12 cellular contexts compared by ENCODE assay signal in the genomic region with DNA sequence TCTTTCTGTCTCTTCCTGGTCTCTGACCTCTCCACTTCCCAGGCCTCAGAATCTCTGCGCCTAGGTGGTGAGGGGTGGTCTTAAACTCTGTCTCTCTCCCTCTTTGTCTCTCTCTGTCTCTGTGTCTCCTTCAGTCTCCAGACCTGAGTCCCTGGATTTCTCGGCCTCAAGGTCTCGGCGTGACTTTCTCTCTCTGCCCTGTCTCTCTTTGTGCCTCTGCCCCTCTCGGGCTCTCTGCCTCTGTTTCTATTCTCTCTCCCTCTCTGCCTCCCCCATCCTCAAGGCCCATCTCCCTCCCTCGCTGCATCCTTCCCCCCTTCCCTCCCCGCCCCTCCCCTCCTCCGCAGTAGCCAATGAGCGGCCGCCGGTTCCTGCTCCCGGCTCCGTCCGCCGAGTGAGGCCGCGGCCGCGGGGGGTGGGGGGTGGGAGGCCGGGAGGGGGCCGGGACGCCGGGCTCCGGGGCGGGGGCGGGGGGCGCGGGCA. TPM values are rescaled to one million over a fixed set of nuclear protein-coding genes. Genes with fewer than 3 reads are reported as not detected.
DNase-seq lines count a peak whose midpoint lies in the region; ATAC-seq and TF ChIP-seq lines count a peak whose summit lies in the region.
"Had no signal": no experiment of that assay in that cellular context is flagged by ENCODE, and none has a peak within 500 bp of the region (broad histone marks: within the 10 kb centered on the region; RNA-seq: fewer than 3 reads in every experiment).

A gene with protein sequence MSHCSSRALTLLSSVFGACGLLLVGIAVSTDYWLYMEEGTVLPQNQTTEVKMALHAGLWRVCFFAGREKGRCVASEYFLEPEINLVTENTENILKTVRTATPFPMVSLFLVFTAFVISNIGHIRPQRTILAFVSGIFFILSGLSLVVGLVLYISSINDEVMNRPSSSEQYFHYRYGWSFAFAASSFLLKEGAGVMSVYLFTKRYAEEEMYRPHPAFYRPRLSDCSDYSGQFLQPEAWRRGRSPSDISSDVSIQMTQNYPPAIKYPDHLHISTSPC (plus strand): TSS at position 346 of the 483 bp plus-strand sequence. CDS start 3,554 bp downstream, outside the sequence.

- no TSS peak for BruUV-seq in Panc1 (replicated peaks; lab: Mats Ljungman, UMichigan)

- H3K9me3 ChIP-seq in CD4-positive, alpha-beta T cell (ENCODE audit: control insufficient read depth, low read length) = no peaks in the 10 kb centered on the region
- no peaks in the 10 kb centered on the region for H3K9me3 ChIP-seq in Panc1 (ENCODE audit: control insufficient read depth, insufficient read depth, low read depth, low read length)
- no peaks in the 10 kb centered on the region for H3K9me3 ChIP-seq in esophagus muscularis mucosa
- no peaks in the 10 kb centered on the region for H3K9me3 ChIP-seq in neuron (ENCODE audit: low read length)
- no peaks in the 10 kb centered on the region for H3K9me3 ChIP-seq in vagina

- peaks cover 70% of the 10 kb centered on the region for H3K27me3 ChIP-seq in CD4-positive, alpha-beta T cell (ENCODE audit: control insufficient read depth, insufficient read depth, low read length)
- no peaks in the 10 kb centered on the region for H3K27me3 ChIP-seq in Panc1 (ENCODE audit: control insufficient read depth, insufficient read depth, low read length)
- peaks cover 0 to 98% (median 57%) of the 10 kb centered on the region in 4 donors for H3K27me3 ChIP-seq in esophagus muscularis mucosa
- H3K27me3 ChIP-seq in neuron (ENCODE audit: insufficient read depth, low read length) = peaks cover 6% of the 10 kb centered on the region
- peaks cover 34% of the 10 kb centered on the region for H3K27me3 ChIP-seq in vagina

- TF ChIP-seq POLR2A in esophagus muscularis mucosa (IDR thresholded peaks at IDR 0.05; ENCODE audit: low read depth) (no peak), vagina (IDR thresholded peaks at IDR 0.05) (no peak)

- peaks cover 89% of the 10 kb centered on the region for H3K27me3 Mint-ChIP-seq in CD4-positive, alpha-beta T cell

- no peak for TF ChIP-seq EP300 in esophagus muscularis mucosa (IDR thresholded peaks at IDR 0.05)

- in situ Hi-C loops in Panc1 (cut with HindIII; ENCODE audit: low pct_unique_long_range_greater_than_20kb, low sequenced_read_pairs) = loop anchor here (10.0 to 25.0 kb wide), 2 partner anchors 64 to 128 kb away; no protein-coding TSS in a partner anchor

- H3K4me3 ChIP-seq in Panc1 (ENCODE audit: low read depth in 2 of 2, low read length in 2 of 2) = peak within 1 kb of the TSS; percentile 39 to 64
- H3K4me3 ChIP-seq in esophagus muscularis mucosa = peak within 1 kb of the TSS; percentile 15 to 32 (median 21)
- peak within 1 kb of the TSS; percentile 92 for H3K4me3 ChIP-seq in neuron (ENCODE audit: low read length)
- H3K4me3 ChIP-seq in vagina = no peak within 1 kb of the TSS

- no peak for TF ChIP-seq CTCF in CD4-positive, alpha-beta T cell (IDR thresholded peaks at IDR 0.05)
- TF ChIP-seq CTCF in Panc1 (IDR thresholded peaks at IDR 0.05) = no peak
- no peak for TF ChIP-seq CTCF in esophagus muscularis mucosa (IDR thresholded peaks at IDR 0.05)
- no peak for TF ChIP-seq CTCF in vagina (IDR thresholded peaks at IDR 0.05)

- no peak within 1 kb of the TSS for H3K27ac ChIP-seq in CD4-positive, alpha-beta T cell (ENCODE audit: low read depth, low read length)
- no peak within 1 kb of the TSS; the same call in 1 of the 2 replicates for H3K27ac ChIP-seq in Panc1 (ENCODE audit: low read length)
- H3K27ac ChIP-seq in esophagus muscularis mucosa (replicated peaks in 1 of 4) = no peak within 1 kb of the TSS
- H3K27ac ChIP-seq in vagina = no peak within 1 kb of the TSS
- H3K27ac ChIP-seq: HL-60 had no signal

- no peaks in the 10 kb centered on the region for H3K36me3 ChIP-seq in Panc1 (ENCODE audit: control insufficient read depth, insufficient read depth, low read length)
- no peaks in the 10 kb centered on the region for H3K36me3 ChIP-seq in esophagus muscularis mucosa
- H3K36me3 ChIP-seq in neuron (ENCODE audit: insufficient read depth, low read length) = peaks cover 7% of the 10 kb centered on the region
- no peaks in the 10 kb centered on the region for H3K36me3 ChIP-seq in vagina

- no peaks in the 10 kb centered on the region for H3K9me3 Mint-ChIP-seq in CD4-positive, alpha-beta T cell

- intact Hi-C loops in CD4-positive, alpha-beta T cell (cut with DNase I, micrococcal nuclease) = loop anchor here in 1 of 2 experiments (5.0 kb wide), 1 partner anchor 113 kb away; no protein-coding TSS in a partner anchor
- intact Hi-C loops in Panc1 (cut with micrococcal nuclease; ENCODE audit: unreplicated experiment) (loop anchor here (2.0 to 5.0 kb wide), 2 partner anchors 70 to 113 kb away; no protein-coding TSS in a partner anchor), esophagus muscularis mucosa (cut with DNase I) (loop anchor here (5.0 to 10.0 kb wide), 2 partner anchors 64 to 113 kb away; no protein-coding TSS in a partner anchor), vagina (cut with DNase I) (no loop called here), left ventricle myocardium superior (cut with micrococcal nuclease) (no loop called here)

- H3K4me1 Mint-ChIP-seq in CD4-positive, alpha-beta T cell (ENCODE audit: low read depth) = peaks cover 28% of the 10 kb centered on the region

- POLR2A ChIA-PET in CD4-positive, alpha-beta T cell (lab: Charles Lee) = no interaction called here
- POLR2A ChIA-PET in Panc1 (lab: Charles Lee) = no interaction called here

- H3K4me3 Mint-ChIP-seq in CD4-positive, alpha-beta T cell = peak within 1 kb of the TSS; percentile 5

- no peaks in the 10 kb centered on the region for H3K36me3 Mint-ChIP-seq in CD4-positive, alpha-beta T cell (ENCODE audit: low read depth)

- H3K4me1 ChIP-seq in Panc1 (ENCODE audit: control insufficient read depth, insufficient read depth, low read length) (peaks cover 23% of the 10 kb centered on the region), esophagus muscularis mucosa (peaks cover 8 to 38% (median 33%) of the 10 kb centered on the region in 4 donors), neuron (ENCODE audit: insufficient read depth, low read length) (peaks cover 24% of the 10 kb centered on the region), vagina (peaks cover 24% of the 10 kb centered on the region)

- ATAC-seq in CD4-positive, alpha-beta T cell (ENCODE audit: poor library complexity) = no peak
- no peak; the same call in 1 of the 2 replicates for ATAC-seq in Panc1
- ATAC-seq in left ventricle myocardium superior = no peak

- under 1% methylated on average over 25 of the region's 28 CpGs for WGBS in esophagus muscularis mucosa

- H3K27ac Mint-ChIP-seq in CD4-positive, alpha-beta T cell = no peak within 1 kb of the TSS

- no peak for DNase-seq in CD4-positive, alpha-beta T cell
- DNase-seq in Panc1 (ENCODE audit: low read depth, low spot score) = no peak
- DNase-seq in esophagus muscularis mucosa (ENCODE audit: extremely low spot score) = no peak
- DNase-seq in vagina (ENCODE audit: extremely low spot score in 2 of 2) = no peak
- DNase-seq in stimulated activated CD4-positive, alpha-beta T cell treated with anti-CD3 and anti-CD28 coated beads, Interleukin-2, amount 100 ng/mL, for 48 hours = no peak
- DNase-seq in left ventricle myocardium superior = no peak
- DNase-seq in Kasumi-1 (lab: John Stamatoyannopoulos, UW) = no peak
- DNase-seq: kidney glomerular epithelial cell; NCI-H446; stimulated activated CD4-positive, alpha-beta T cell treated with anti-CD3 and anti-CD28 coated beads, Interleukin-4, amount 100 ng/mL, for 4 hours had no signal

- peak within 1 kb of the TSS; percentile 71 for H2AFZ ChIP-seq in neuron (ENCODE audit: low read depth, low read length)

- CTCF ChIA-PET in CD4-positive, alpha-beta T cell (lab: Charles Lee) = no interaction called here
- CTCF ChIA-PET in Panc1 (lab: Charles Lee) = interaction anchor here (0.7 kb wide), 1 partner anchor 237 kb away, joined by 5 read pairs; no protein-coding TSS in a partner anchor

RNA-seq across cellular contexts. Expression of the gene that starts here (rescaled TPM):
- not detected for total RNA-seq in CD4-positive, alpha-beta T cell
- 7.7 TPM for total RNA-seq in Panc1 (2021; ENCODE audit: unreplicated experiment)
- 50.5 TPM for polyA plus RNA-seq in Panc1 (2012; ENCODE audit: insufficient read length)
- total RNA-seq in esophagus muscularis mucosa = 1 to 10 TPM in 1 of 4 donors, under 1 TPM in 1, not detected in 2; under 0.01 to 1.2 TPM
- total RNA-seq in vagina = not detected
- total RNA-seq in left ventricle myocardium superior = not detected

Comparison
In these comparisons a context has a peak if more than half of its experiments do, and no peak if none do; other contexts are left out.
1. H3K4me3 ChIP-seq: peak in Panc1 (2 of 2), esophagus muscularis mucosa (4 of 4) and neuron (single experiment); none in vagina (0 of 2).
2. intact Hi-C loops: an anchor here in Panc1 (2.0 to 5.0 kb wide) and esophagus muscularis mucosa (5.0 to 10.0 kb wide); none called in vagina and left ventricle myocardium superior.